Comparison of ENCODE assay signal across 25 cellular contexts in the genomic region with DNA sequence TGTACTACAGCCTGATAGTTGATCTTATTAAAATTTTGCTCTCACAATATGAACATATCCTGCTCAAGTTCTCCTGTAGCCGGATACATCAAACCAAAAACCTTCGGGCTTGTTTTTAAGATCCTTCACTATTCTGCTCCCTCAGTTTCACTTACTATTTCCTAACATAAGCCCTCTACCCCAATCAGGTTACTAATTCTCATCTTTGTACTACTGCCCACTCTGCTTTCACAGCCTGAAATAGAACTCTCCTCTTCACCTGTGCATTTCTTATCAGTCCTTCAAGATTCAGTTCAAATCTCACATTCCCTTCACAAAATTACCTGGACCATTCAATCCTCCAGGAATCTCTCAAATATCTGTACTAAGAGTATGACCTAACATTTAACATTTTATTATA. TPM values are rescaled to one million over a fixed set of nuclear protein-coding genes. Genes with fewer than 3 reads are reported as not detected.
DNase-seq lines count a peak whose midpoint lies in the region; ATAC-seq, FAIRE-seq and TF ChIP-seq lines count a peak whose summit lies in the region.
"Had no signal": no experiment of that assay in that cellular context is flagged by ENCODE, and none has a peak within 500 bp of the region (broad histone marks: within the 10 kb centered on the region; RNA-seq: fewer than 3 reads in every experiment).

No MANE protein-coding gene starts in this region.

- H3K23me2 ChIP-seq in H9 (ENCODE audit: insufficient read length, low read depth, low read length, poor library complexity, severe bottlenecking), result no peaks in the 10 kb centered on the region

- no peak overlapping the region for H3K18ac ChIP-seq in H9 (ENCODE audit: insufficient read length, low read depth, low read length)

- no peak overlapping the region for H3K4me3 ChIP-seq in GM12878
- H3K4me3 ChIP-seq in mucosa of rectum (ENCODE audit: low read length in 2 of 2), result no peak overlapping the region
- H3K4me3 ChIP-seq: A549, GM23338 had no signal

- peaks cover 8 to 41% (median 22%) of the 10 kb centered on the region in 3 experiments for H3K36me3 Mint-ChIP-seq in H9 (ENCODE audit: insufficient read depth in 1 of 3, low read depth in 3 of 3)
- H3K36me3 Mint-ChIP-seq: CD14-positive monocyte had no signal

- no peak overlapping the region for H3K4ac ChIP-seq in H9 (ENCODE audit: low read depth, low read length)

- H3K36me3 ChIP-seq in GM12878 (ENCODE audit: control insufficient read depth in 2 of 2, insufficient read depth in 2 of 2, low read length in 1 of 2), result no peaks in the 10 kb centered on the region
- no peaks in the 10 kb centered on the region for H3K36me3 ChIP-seq in mucosa of rectum (ENCODE audit: control insufficient read depth in 2 of 2, insufficient read depth in 2 of 2, low read length in 2 of 2)

- DNase-seq in H9 (no peak), GM12878 (ENCODE audit: low read depth, low spot score) (no peak), glomerular visceral epithelial cell (ENCODE audit: extremely low spot score) (no peak), GM19240 (ENCODE audit: insufficient read length, low spot score) (no peak), NCI-H2029 treated with DMSO at 0.1 percent for 48 hours (lab: John Stamatoyannopoulos, UW) (no peak)
- no peak for DNase-seq in activated CD8-positive, alpha-beta memory T cell treated with anti-CD3 and anti-CD28 coated beads, Interleukin-2, amount 50 U/mL, for 48 hours
- DNase-seq: DMS53, GDM1, MM.1S, NCI-H1092, NCI-H1436, NCI-H187 treated with DMSO at 0.1 percent for 48 hours, NCI-H2227 treated with DMSO at 0.1 percent for 48 hours, NCI-H510A treated with DMSO at 0.1 percent for 48 hours, NCI-H774, OCI-M1, Right ventricle myocardium superior had no signal

- H2AFZ ChIP-seq in H9 (ENCODE audit: low read length), result no peak overlapping the region
- no peak overlapping the region for H2AFZ ChIP-seq in GM12878 (ENCODE audit: control insufficient read depth, low read depth, low read length)
- H2AFZ ChIP-seq: GM23338 had no signal

- no peak overlapping the region for H3K4me2 ChIP-seq in H9 (ENCODE audit: insufficient read depth, insufficient read length, low read length)
- no peak overlapping the region for H3K4me2 ChIP-seq in GM12878 (ENCODE audit: control insufficient read depth, insufficient read depth)
- H3K4me2 ChIP-seq: A549, GM23338 had no signal

- H3K27ac Mint-ChIP-seq in H9, result peak overlapping the region in 2 of 3 experiments; percentile 1 to 40; a peak in 3 of 7 replicates
- H3K27ac Mint-ChIP-seq: B cell, CD14-positive monocyte, GM23338 had no signal

- H3K27ac ChIP-seq in H9 (ENCODE audit: insufficient read length, low read depth, low read length), result no peak overlapping the region
- H3K27ac ChIP-seq in GM12878 (ENCODE audit: control insufficient read depth, insufficient read depth), result no peak overlapping the region
- peak overlapping the region; percentile 1 to 20 for H3K27ac ChIP-seq in mucosa of rectum (ENCODE audit: low read depth in 2 of 2, low read length in 2 of 2)
- H3K27ac ChIP-seq: A549 had no signal

- no peaks in the 10 kb centered on the region for H3K27me3 Mint-ChIP-seq in H9 (ENCODE audit: low read depth)
- H3K27me3 Mint-ChIP-seq: B cell had no signal

- H3T11ph ChIP-seq in H9 (ENCODE audit: low read length), result no peak overlapping the region

- RAD21 ChIA-PET in GM12878 (lab: Charles Lee; ENCODE audit: unreplicated experiment), result interaction anchor here (0.9 to 1.4 kb wide), 3 partner anchors 14 to 31 kb away, joined by 3 to 7 read pairs (median 5); a partner anchor contains a TSS

- no CpG with 5 or more reads among the region's 2 CpGs for WGBS in H9 (ENCODE audit: extremely low coverage, insufficient read length, low lambda C conversion rate)
- WGBS in GM12878 (ENCODE audit: insufficient coverage, insufficient replicate concordance, low lambda C conversion rate, missing lambda C conversion rate), result 91% methylated on average over 2 of the region's 2 CpGs

- H3K4me3 Mint-ChIP-seq in H9, result no peak overlapping the region
- H3K4me3 Mint-ChIP-seq: B cell, CD14-positive monocyte, GM23338 had no signal

- no peak for TF ChIP-seq RAD21 in GM12878 (IDR thresholded peaks at IDR 0.05; ENCODE audit: insufficient read depth, low read depth, low read length)

- TF ChIP-seq CTCF in H9 (conservative IDR thresholded peaks at IDR 0.05), result no peak
- TF ChIP-seq CTCF in GM12878 (IDR thresholded peaks at IDR 0.05 in 2 of 3, conservative IDR thresholded peaks at IDR 0.05 in 1 of 3; ENCODE audit: control insufficient read depth in 2 of 3, extremely low read depth in 1 of 3, insufficient read depth in 1 of 3, low read depth in 3 of 3, low read length in 3 of 3), result no peak

- H2BK15ac ChIP-seq in H9 (ENCODE audit: low read depth, low read length), result no peak overlapping the region

- TF ChIP-seq EP300 in GM12878 (IDR thresholded peaks at IDR 0.05; ENCODE audit: borderline replicate concordance in 1 of 2, control insufficient read depth in 1 of 2, low read depth in 2 of 2, low read length in 2 of 2), result no peak

- H2BK120ac ChIP-seq in H9 (ENCODE audit: low read depth, low read length, poor library complexity, severe bottlenecking), result no peak overlapping the region

- no peak for TF ChIP-seq POLR2A in GM12878 (IDR thresholded peaks at IDR 0.05; ENCODE audit: low read depth, low read length)

- no peak overlapping the region for H4K91ac ChIP-seq in H9 (ENCODE audit: insufficient read length, low read depth, low read length)

- no peak overlapping the region for H4K5ac ChIP-seq in H9 (ENCODE audit: insufficient read length, low read depth, low read length)

- FAIRE-seq in GM12878 (lab: Jason Lieb, UNC), result no peak
- FAIRE-seq: A549, D721Med had no signal

- no peak overlapping the region for H3K23ac ChIP-seq in H9 (ENCODE audit: insufficient read length, low read depth, low read length)

- peak; percentile 56 for ATAC-seq in HG03442 (IDR thresholded peaks at IDR 0.05; ENCODE audit: unreplicated experiment)
- peak; percentile 9; the same call in 1 of the 3 replicates for ATAC-seq in GM12878
- ATAC-seq: GM23338, HCT116 had no signal

- H3K79me2 ChIP-seq in H9 (ENCODE audit: insufficient read depth, low read length), result peaks cover 77% of the 10 kb centered on the region
- H3K79me2 ChIP-seq in GM12878 (ENCODE audit: control insufficient read depth, insufficient read depth, low read length), result peaks cover 59% of the 10 kb centered on the region

- H2BK5ac ChIP-seq in H9 (ENCODE audit: insufficient read length, low read length), result no peak overlapping the region

- POLR2A ChIA-PET in GM12878 (lab: Charles Lee), result interaction anchor here (1.8 kb wide), 1 partner anchor 31 kb away, joined by 5 read pairs; no protein-coding TSS in a partner anchor

- no peak overlapping the region for H4K8ac ChIP-seq in H9 (replicated peaks; ENCODE audit: insufficient read length, low read depth, low read length)

- peaks cover 69 to 73% of the 10 kb centered on the region in 2 experiments for H3K4me1 Mint-ChIP-seq in H9
- H3K4me1 Mint-ChIP-seq: CD14-positive monocyte had no signal

- in situ Hi-C loops in GM12878 (cut with MboI), result no loop called here

- H3K79me1 ChIP-seq in H9 (ENCODE audit: insufficient read depth, low read depth, low read length, poor library complexity, severe bottlenecking), result no peaks in the 10 kb centered on the region

- H3K4me1 ChIP-seq in H9 (ENCODE audit: insufficient read depth, low read length) (peaks cover 6% of the 10 kb centered on the region; the same call in 1 of the 2 replicates), GM12878 (ENCODE audit: control insufficient read depth, insufficient read depth, low read length) (peaks cover 5% of the 10 kb centered on the region; the same call in 1 of the 2 replicates), mucosa of rectum (ENCODE audit: control insufficient read depth in 2 of 2, insufficient read depth in 2 of 2, low read length in 2 of 2) (peaks cover 25 to 40% of the 10 kb centered on the region in 2 donors)

- no peak overlapping the region for H2BK20ac ChIP-seq in H9 (ENCODE audit: low read depth, low read length, poor library complexity, severe bottlenecking)

- BruUV-seq in GM12878 (replicated peaks; lab: Mats Ljungman, UMichigan), result no TSS peak

- H3K14ac ChIP-seq in H9 (ENCODE audit: insufficient read depth, low read length), result no peak overlapping the region

- no peaks in the 10 kb centered on the region for H4K20me1 ChIP-seq in H9 (ENCODE audit: control insufficient read depth, insufficient read depth, insufficient read length)
- H4K20me1 ChIP-seq in GM12878 (ENCODE audit: control insufficient read depth, insufficient read depth), result no peaks in the 10 kb centered on the region

- no peaks in the 10 kb centered on the region for H3K9me3 ChIP-seq in H9 (ENCODE audit: control insufficient read depth, low read depth, low read length)
- H3K9me3 ChIP-seq in GM12878 (replicated peaks; ENCODE audit: control insufficient read depth, insufficient read depth, low read length), result peaks cover 10% of the 10 kb centered on the region; the same call in 2 of the 3 replicates
- no peaks in the 10 kb centered on the region for H3K9me3 ChIP-seq in mucosa of rectum (ENCODE audit: control insufficient read depth in 2 of 2, low read length in 2 of 2)
- H3K9me3 ChIP-seq: A549 had no signal

- H3K27me3 ChIP-seq in H9 (ENCODE audit: insufficient read depth, low read length) (no peaks in the 10 kb centered on the region), GM12878 (replicated peaks in 1 of 2; ENCODE audit: control insufficient read depth in 2 of 2, insufficient read depth in 2 of 2, low read length in 1 of 2) (no peaks in the 10 kb centered on the region), mucosa of rectum (ENCODE audit: control insufficient read depth in 2 of 2, insufficient read depth in 2 of 2, low read length in 2 of 2) (no peaks in the 10 kb centered on the region)

- CTCF ChIA-PET in GM12878 (lab: Yijun Ruan, JAX), result interaction anchor here (0.8 to 1.7 kb wide), 4 partner anchors 10 to 129 kb away, joined by 3 to 7 read pairs (median 4); no protein-coding TSS in a partner anchor

- no peak overlapping the region for H2BK12ac ChIP-seq in H9 (ENCODE audit: insufficient read length, low read depth, low read length)

- SMC1A ChIA-PET in GM12878 (lab: Charles Lee; ENCODE audit: uncharacterized antibody, unreplicated experiment), result interaction anchor here (1.1 to 1.7 kb wide), 4 partner anchors 10 to 133 kb away, joined by 3 to 13 read pairs (median 4); no protein-coding TSS in a partner anchor

- no peak overlapping the region for H3K56ac ChIP-seq in H9 (ENCODE audit: insufficient read length, low read depth, low read length)

- intact Hi-C loops in GM12878 (cut with micrococcal nuclease; ENCODE audit: unreplicated experiment), result no loop called here

- H3K9ac ChIP-seq in H9 (ENCODE audit: extremely low read depth, insufficient read length, low read length) (peak overlapping the region; percentile 22), GM12878 (ENCODE audit: control insufficient read depth, insufficient read depth, low read length) (no peak overlapping the region), mucosa of rectum (ENCODE audit: low read depth in 1 of 2, low read length in 2 of 2) (no peak overlapping the region)

- H3K9me3 Mint-ChIP-seq in H9, result peaks cover 0 to 8% of the 10 kb centered on the region in 2 experiments; a peak in 2 of 5 replicates
- H3K9me3 Mint-ChIP-seq: GM23338 had no signal

- H2AK5ac ChIP-seq in H9 (ENCODE audit: insufficient read length, low read length), result no peak overlapping the region

RNA-seq across cellular contexts. Expression of a gene that starts 14.2 kb away (rescaled TPM):
- total RNA-seq in H9 (2021) (176 and 190 TPM in 2 replicates), GM12878 (2014; rRNA removed) (48.4 and 53.6 TPM in 2 replicates), GM12878 (2014; rRNA removed; fragmentation: Illumina TruSeq; extraction: Trizol) (25.5 and 28.2 TPM in 2 replicates), GM12878 (2021) (69.5 and 70.6 TPM in 2 replicates)
- total RNA-seq in GM12878 (2013; cell fraction: nucleolus; rRNA removed), result 153 and 161 TPM in 2 replicates
- polyA plus RNA-seq in GM12878 (2011; ENCODE audit: low read depth), result 3.9 TPM
- polyA plus RNA-seq in GM12878 (2011; rRNA removed) (22.9 and 38.8 TPM in 2 replicates), GM12878 (2014; fragmentation: Illumina TruSeq; extraction: Trizol) (19.3 and 29.4 TPM in 2 replicates), GM12878 (2014; fragmentation: Nextera tagmentation; extraction: Ambion mirVana) (10 to 100 TPM in 1 of 2 experiments, 1 to 10 TPM in 1; 8.1 to 10.0 TPM), GM12878 (2014; rRNA removed) (32.5 and 34.9 TPM in 2 replicates), GM12878 (2016; fragmentation: Nextera tagmentation; extraction: Ambion mirVana) (10 to 100 TPM; 18.5 to 27.7 TPM)
- polyA plus RNA-seq in GM12878 (2011; cell fraction: cytosol; rRNA removed), result 5.2 and 7.5 TPM in 2 replicates
- 17.8 and 23.1 TPM in 2 replicates for polyA plus RNA-seq in GM12878 (2011; cell fraction: nucleus; rRNA removed)
- 12.4 and 13.4 TPM in 2 replicates for polyA plus RNA-seq in GM12878 (2012)
- 10.3 and 14.3 TPM in 2 replicates for polyA minus RNA-seq in GM12878 (2011; rRNA and poly(A)+ RNA removed)
- 6.8 and 8.0 TPM in 2 replicates for polyA minus RNA-seq in GM12878 (2011; cell fraction: cytosol; rRNA and poly(A)+ RNA removed)
- 24.2 and 41.6 TPM in 2 replicates for polyA minus RNA-seq in GM12878 (2011; cell fraction: nucleus; rRNA and poly(A)+ RNA removed)

Comparison
In these comparisons a context has a peak if more than half of its experiments do, and no peak if none do; other contexts are left out.
1. H3K27ac ChIP-seq: peak in mucosa of rectum (2 of 2); none in H9 (single experiment) and GM12878 (single experiment).